ENCODE assay signal across 26 cellular contexts in genomic region chr14:31320216-31320615, GRCh38.
DNase-seq lines count a peak whose midpoint lies in the region; ATAC-seq and TF ChIP-seq lines count a peak whose summit lies in the region.
"Had no signal": no experiment of that assay in that cellular context is flagged by ENCODE, and none has a peak within 500 bp of the region (broad histone marks: within the 10 kb centered on the region; RNA-seq: fewer than 3 reads in every experiment).

No MANE protein-coding gene starts in this region.

- peaks cover 0 to 15% (median 0%) of the 10 kb centered on the region in 9 donors for H3K4me1 ChIP-seq in heart right ventricle
- H3K4me1 ChIP-seq: Caco-2, parathyroid adenoma had no signal

- DNase-seq in DMS 273 (lab: John Stamatoyannopoulos, UW; ENCODE audit: unreplicated experiment) = peak; percentile 73
- DNase-seq in DMS 273 treated with DMSO at 0.1 percent for 48 hours (lab: John Stamatoyannopoulos, UW) = no peak
- DNase-seq in heart right ventricle = peak; percentile 58 to 66
- DNase-seq in nucleus accumbens (lab: John Stamatoyannopoulos, UW) = peak in 30 of 56 donors; percentile 0 to 56 (median 16)
- DNase-seq in stimulated activated naive CD8-positive, alpha-beta T cell treated with anti-CD3 and anti-CD28 coated beads, Interleukin-15, amount 100 ng/mL, for 72 hours = no peak
- DNase-seq in ACHN = no peak
- no peak for DNase-seq in T-cell
- DNase-seq: activated CD8-positive, alpha-beta memory T cell treated with anti-CD3 and anti-CD28 coated beads for 24 hours; activated naive CD4-positive, alpha-beta T cell treated with anti-CD3 and anti-CD28 coated beads, Interleukin-2, amount 10 ng/mL, durations not matched to agents 7 days and 5 days; activated T-cell treated with anti-CD3 and anti-CD28 coated beads, Interleukin-2, amount 50 U/mL, for 48 hours; Caco-2; effector memory CD4-positive, alpha-beta T cell; H7; NCI-H1092 treated with DMSO at 0.1 percent for 48 hours; NCI-H2081; NCI-H524 treated with DMSO at 0.1 percent for 48 hours; stimulated activated CD4-positive, alpha-beta T cell treated with anti-CD3 and anti-CD28 coated beads, Interleukin-2, amount 100 ng/mL, for 24 hours; stimulated activated naive CD4-positive, alpha-beta T cell; T1000; trophoblast cell had no signal

- no peaks in the 10 kb centered on the region for H3K4me1 Mint-ChIP-seq in stimulated activated naive CD8-positive, alpha-beta T cell treated with anti-CD3 and anti-CD28 coated beads, Interleukin-15, amount 100 ng/mL, for 72 hours
- no peaks in the 10 kb centered on the region for H3K4me1 Mint-ChIP-seq in T-cell
- H3K4me1 Mint-ChIP-seq: activated naive CD4-positive, alpha-beta T cell treated with anti-CD3 and anti-CD28 coated beads, Interleukin-2, amount 10 ng/mL, durations not matched to agents 7 days and 5 days had no signal

- no peaks in the 10 kb centered on the region for H3K27me3 Mint-ChIP-seq in stimulated activated naive CD8-positive, alpha-beta T cell treated with anti-CD3 and anti-CD28 coated beads, Interleukin-15, amount 100 ng/mL, for 72 hours
- no peaks in the 10 kb centered on the region for H3K27me3 Mint-ChIP-seq in T-cell
- H3K27me3 Mint-ChIP-seq: activated naive CD4-positive, alpha-beta T cell treated with anti-CD3 and anti-CD28 coated beads, Interleukin-2, amount 10 ng/mL, durations not matched to agents 7 days and 5 days had no signal

- CTCF ChIA-PET in T-cell (lab: Charles Lee) = interaction anchor here in 1 of 2 donors (0.7 kb wide), 1 partner anchor 57 kb away, joined by 3 read pairs; no protein-coding TSS in a partner anchor

- no peak overlapping the region for H3K4me3 ChIP-seq in heart right ventricle
- H3K4me3 ChIP-seq: skin epidermis had no signal

- intact Hi-C loops in heart right ventricle (cut with DNase I) = no loop called here

- peaks cover 25% of the 10 kb centered on the region for H3K36me3 Mint-ChIP-seq in T-cell
- H3K36me3 Mint-ChIP-seq: activated naive CD4-positive, alpha-beta T cell treated with anti-CD3 and anti-CD28 coated beads, Interleukin-2, amount 10 ng/mL, durations not matched to agents 7 days and 5 days had no signal

- H3K36me3 ChIP-seq in heart right ventricle = peaks cover 0 to 98% (median 36%) of the 10 kb centered on the region in 9 donors

- 55 to 64% methylated on average over 6 of the region's 6 CpGs for WGBS in heart right ventricle, 2 donors

- no peaks in the 10 kb centered on the region for H3K9me3 Mint-ChIP-seq in stimulated activated naive CD8-positive, alpha-beta T cell treated with anti-CD3 and anti-CD28 coated beads, Interleukin-15, amount 100 ng/mL, for 72 hours
- no peaks in the 10 kb centered on the region for H3K9me3 Mint-ChIP-seq in T-cell
- H3K9me3 Mint-ChIP-seq: activated naive CD4-positive, alpha-beta T cell treated with anti-CD3 and anti-CD28 coated beads, Interleukin-2, amount 10 ng/mL, durations not matched to agents 7 days and 5 days had no signal

- H3K27ac Mint-ChIP-seq in stimulated activated naive CD8-positive, alpha-beta T cell treated with anti-CD3 and anti-CD28 coated beads, Interleukin-15, amount 100 ng/mL, for 72 hours = no peak overlapping the region
- H3K27ac Mint-ChIP-seq in T-cell = no peak overlapping the region
- H3K27ac Mint-ChIP-seq: activated naive CD4-positive, alpha-beta T cell treated with anti-CD3 and anti-CD28 coated beads, Interleukin-2, amount 10 ng/mL, durations not matched to agents 7 days and 5 days had no signal

- no peak for TF ChIP-seq CTCF in heart right ventricle (IDR thresholded peaks at IDR 0.05)

- ATAC-seq in heart right ventricle (peak; percentile 86 to 99 (median 94)), T-cell (replicated peaks in 1 of 4) (no peak), HG03378 (IDR thresholded peaks at IDR 0.05; ENCODE audit: unreplicated experiment) (no peak)
- no peak for ATAC-seq in stimulated activated naive CD8-positive, alpha-beta T cell treated with anti-CD3 and anti-CD28 coated beads, Interleukin-15, amount 100 ng/mL, for 72 hours
- ATAC-seq: activated CD4-positive, CD25-positive, alpha-beta regulatory T cell treated with anti-CD3 and anti-CD28 coated beads, Interleukin-2, amount 50 U/mL, for 24 hours had no signal

- no peak overlapping the region for H3K4me3 Mint-ChIP-seq in stimulated activated naive CD8-positive, alpha-beta T cell treated with anti-CD3 and anti-CD28 coated beads, Interleukin-15, amount 100 ng/mL, for 72 hours
- no peak overlapping the region for H3K4me3 Mint-ChIP-seq in T-cell
- H3K4me3 Mint-ChIP-seq: activated naive CD4-positive, alpha-beta T cell treated with anti-CD3 and anti-CD28 coated beads, Interleukin-2, amount 10 ng/mL, durations not matched to agents 7 days and 5 days had no signal

- in situ Hi-C loops in ACHN (cut with HindIII; ENCODE audit: low pct_ligation_motif_present, low pct_unique_long_range_greater_than_20kb, low sequenced_read_pairs) = no loop called here

- POLR2A ChIA-PET in T-cell (lab: Charles Lee) = no interaction called here

- peak overlapping the region in 1 of 10 donors; percentile 12 for H3K27ac ChIP-seq in heart right ventricle
- H3K27ac ChIP-seq: 22Rv1, parathyroid adenoma, RWPE1, skin epidermis had no signal

- no peaks in the 10 kb centered on the region for H3K9me3 ChIP-seq in heart right ventricle
- H3K9me3 ChIP-seq: Caco-2 had no signal

- no peaks in the 10 kb centered on the region for H3K27me3 ChIP-seq in heart right ventricle

Comparison
In these comparisons a context has a peak if more than half of its experiments do, and no peak if none do; other contexts are left out.
1. DNase-seq: peak in DMS 273 (single experiment), heart right ventricle (2 of 2) and nucleus accumbens (30 of 56); none in DMS 273 treated with DMSO at 0.1 percent for 48 hours (single experiment), stimulated activated naive CD8-positive, alpha-beta T cell treated with anti-CD3 and anti-CD28 coated beads, Interleukin-15, amount 100 ng/mL, for 72 hours (0 of 2), ACHN (single experiment) and T-cell (0 of 34).
2. ATAC-seq: peak in heart right ventricle (8 of 8); none in stimulated activated naive CD8-positive, alpha-beta T cell treated with anti-CD3 and anti-CD28 coated beads, Interleukin-15, amount 100 ng/mL, for 72 hours (single experiment), T-cell (0 of 4) and HG03378 (single experiment).